ENCODE assay signal across 17 cellular contexts in the genomic region with DNA sequence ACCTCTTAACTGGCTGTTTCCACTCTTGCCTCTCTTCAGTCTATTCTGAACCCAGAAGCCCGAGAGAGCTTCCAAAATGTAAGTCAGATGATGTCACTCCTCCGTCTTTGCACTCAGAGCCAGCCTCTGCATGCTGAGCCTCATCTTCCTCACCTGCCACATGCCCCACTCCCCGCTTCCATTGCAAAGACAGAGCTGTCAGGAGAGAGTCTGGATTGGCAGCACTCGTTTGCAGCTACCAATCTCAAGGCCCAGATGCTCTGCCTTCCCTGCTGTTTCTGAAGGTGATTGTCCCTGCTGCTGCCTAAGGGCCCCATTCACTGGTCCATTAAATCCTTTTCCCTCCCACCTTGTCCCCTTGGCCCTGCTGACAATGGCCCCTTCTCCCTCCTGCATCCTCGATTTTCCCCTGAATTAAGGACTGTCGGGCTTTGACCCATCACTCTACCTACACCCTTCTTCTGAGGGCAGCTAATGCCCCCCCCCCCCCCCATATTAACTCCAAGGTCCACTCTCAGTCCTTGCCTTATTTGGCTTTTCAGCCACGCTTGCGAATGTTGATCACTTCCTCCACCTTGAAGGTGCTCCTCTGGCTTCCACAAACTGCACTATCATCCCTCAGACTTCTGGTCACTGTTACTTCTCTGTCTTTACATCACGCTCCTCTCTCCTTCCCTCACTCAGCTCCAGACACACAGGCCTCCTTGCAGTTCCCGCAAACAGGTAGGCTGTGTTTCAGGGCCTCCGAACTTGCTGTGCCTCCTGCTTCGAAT.
"Had no signal": no experiment of that assay in that cellular context is flagged by ENCODE, and none has a peak within 500 bp of the region (broad histone marks: within the 10 kb centered on the region; RNA-seq: fewer than 3 reads in every experiment).

No MANE protein-coding gene starts in this region.

- H3K36me3 ChIP-seq: esophagus muscularis mucosa, spleen, transverse colon had no signal

- H3K9me3 ChIP-seq: esophagus muscularis mucosa, mucosa of descending colon, psoas muscle, spleen, transverse colon had no signal

- DNase-seq: activated CD4-positive, alpha-beta T cell treated with anti-CD3 and anti-CD28 coated beads, Interleukin-2, amount 50 U/mL, for 4 hours; activated CD4-positive, CD25-positive, alpha-beta regulatory T cell treated with anti-CD3 and anti-CD28 coated beads, Interleukin-2, amount 50 U/mL, for 72 hours; activated gamma-delta T cell; activated naive CD8-positive, alpha-beta T cell treated with anti-CD3 and anti-CD28 coated beads for 36 hours; activated T-cell treated with anti-CD3 and anti-CD28 coated beads, Interleukin-2, amount 50 U/mL, for 48 hours; aorta; immature natural killer cell; mucosa of descending colon; naive thymus-derived CD8-positive, alpha-beta T cell; psoas muscle; spleen; stimulated activated CD4-positive, alpha-beta T cell treated with anti-CD3 and anti-CD28 coated beads, Interleukin-1b, Interleukin-23, amount 100 ng/mL, for 48 hours; stimulated activated naive B cell treated with anti-CD40 and anti-IgM and Interleukin-4, amounts not matched to agents 10 μg/mL and 1 μg/mL and 100 μg/mL, for 72 hours; transverse colon had no signal

- H3K27me3 ChIP-seq: esophagus muscularis mucosa, spleen, transverse colon had no signal

- FAIRE-seq: colon had no signal

- H3K27ac ChIP-seq: esophagus muscularis mucosa, psoas muscle, spleen, transverse colon had no signal

- H3K4me1 ChIP-seq: esophagus muscularis mucosa, psoas muscle had no signal

- ATAC-seq: mucosa of descending colon; naive thymus-derived CD8-positive, alpha-beta T cell; psoas muscle; sciatic nerve; stimulated activated naive B cell treated with anti-CD40 and anti-IgM and Interleukin-4, amounts not matched to agents 10 μg/mL and 1 μg/mL and 100 μg/mL, for 72 hours had no signal

- H3K4me3 ChIP-seq: esophagus muscularis mucosa, mucosa of descending colon, psoas muscle, spleen, transverse colon had no signal
